In the genomic region with DNA sequence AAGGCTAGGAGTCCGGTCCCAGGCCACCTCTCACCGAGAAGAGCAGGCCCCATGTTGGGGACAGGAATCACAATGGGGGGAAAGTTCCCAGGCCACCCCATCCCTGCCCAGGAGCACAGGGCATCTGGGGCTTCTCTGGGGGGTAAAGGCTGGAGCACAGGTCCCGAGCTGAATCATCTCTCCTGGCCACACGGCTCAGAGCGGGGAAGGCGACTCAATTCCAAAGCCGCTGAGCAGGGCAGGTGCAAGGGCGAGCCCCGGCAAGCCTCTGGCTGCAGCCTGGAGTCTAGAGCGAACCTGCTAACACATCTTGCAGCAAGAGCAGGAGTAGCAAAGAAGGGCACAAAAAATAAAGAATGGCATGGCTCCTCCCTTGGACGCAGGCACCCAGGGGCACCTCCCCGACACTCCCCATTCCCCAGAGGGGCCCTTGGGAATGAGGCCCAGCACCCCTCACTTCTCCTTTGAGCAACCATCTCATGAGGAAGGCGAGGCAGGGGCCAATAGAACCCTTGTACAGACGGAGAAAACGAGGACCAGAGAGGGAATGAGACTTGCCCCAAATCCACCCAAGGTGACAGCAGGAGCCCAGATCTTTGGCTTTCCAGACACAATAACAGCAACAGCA, we compare ENCODE assay signal across 9 cellular contexts. TPM values are rescaled to one million over a fixed set of nuclear protein-coding genes. Genes with fewer than 3 reads are reported as not detected.
DNase-seq lines count a peak whose midpoint lies in the region; ATAC-seq and TF ChIP-seq lines count a peak whose summit lies in the region.
"Had no signal": no experiment of that assay in that cellular context is flagged by ENCODE, and none has a peak within 500 bp of the region (broad histone marks: within the 10 kb centered on the region; RNA-seq: fewer than 3 reads in every experiment).

No MANE protein-coding gene starts in this region.

- H2AFZ ChIP-seq in Karpas-422 (ENCODE audit: low read length): no peak overlapping the region

- no peaks in the 10 kb centered on the region for H3K27me3 ChIP-seq in CD8-positive, alpha-beta memory T cell (ENCODE audit: insufficient read depth, low read length, poor library complexity, severe bottlenecking)
- H3K27me3 ChIP-seq in foreskin keratinocyte: no peaks in the 10 kb centered on the region
- no peaks in the 10 kb centered on the region for H3K27me3 ChIP-seq in psoas muscle (ENCODE audit: insufficient read depth in 3 of 3, low read length in 2 of 3)
- H3K27me3 ChIP-seq in Karpas-422 (ENCODE audit: low read length): no peaks in the 10 kb centered on the region

- H3K27me3 Mint-ChIP-seq in CD8-positive, alpha-beta memory T cell: no peaks in the 10 kb centered on the region

- H4K20me1 ChIP-seq in Karpas-422 (ENCODE audit: insufficient read depth, low read depth, low read length): no peaks in the 10 kb centered on the region

- POLR2A ChIA-PET in CD8-positive, alpha-beta memory T cell (lab: Charles Lee): interaction anchor here (8.0 kb wide), 1 partner anchor 31 kb away, joined by 110 read pairs; the partner anchor contains the start of gene IFFO2

- H3K27ac ChIP-seq in CD8-positive, alpha-beta memory T cell (ENCODE audit: low read depth, low read length): no peak overlapping the region
- peak overlapping the region; percentile 38 for H3K27ac ChIP-seq in foreskin keratinocyte
- H3K27ac ChIP-seq in psoas muscle: peak overlapping the region; percentile 86
- H3K27ac ChIP-seq in Karpas-422 (ENCODE audit: low read length): no peak overlapping the region
- H3K27ac ChIP-seq: KMS-11 had no signal

- H3K9me3 Mint-ChIP-seq in CD8-positive, alpha-beta memory T cell: no peaks in the 10 kb centered on the region

- H3K79me2 ChIP-seq in Karpas-422 (ENCODE audit: low read length): no peaks in the 10 kb centered on the region

- H3K4me1 Mint-ChIP-seq in CD8-positive, alpha-beta memory T cell: peaks cover 48 to 65% (median 51%) of the 10 kb centered on the region in 3 donors

- no peak overlapping the region for H3K4me3 ChIP-seq in CD8-positive, alpha-beta memory T cell (ENCODE audit: low read length)
- H3K4me3 ChIP-seq in psoas muscle (peak overlapping the region; percentile 53), Karpas-422 (ENCODE audit: low read length) (no peak overlapping the region)

- no peaks in the 10 kb centered on the region for H3K9me2 ChIP-seq in Karpas-422 (replicated peaks; ENCODE audit: insufficient read depth, low read length)

- peaks cover 0 to 33% (median 4%) of the 10 kb centered on the region in 3 donors for H3K36me3 Mint-ChIP-seq in CD8-positive, alpha-beta memory T cell

- no peak overlapping the region for H3K4me2 ChIP-seq in Karpas-422 (ENCODE audit: low read depth, low read length, poor library complexity, severe bottlenecking)
- H3K4me2 ChIP-seq: KMS-11 had no signal

- H3K9ac ChIP-seq in Karpas-422 (ENCODE audit: low read length): no peak overlapping the region
- H3K9ac ChIP-seq: KMS-11 had no signal

- H3K4me1 ChIP-seq in CD8-positive, alpha-beta memory T cell (ENCODE audit: insufficient read depth, low read length): peaks cover 62% of the 10 kb centered on the region
- peaks cover 38% of the 10 kb centered on the region for H3K4me1 ChIP-seq in foreskin keratinocyte
- H3K4me1 ChIP-seq in psoas muscle: peaks cover 38% of the 10 kb centered on the region
- peaks cover 16% of the 10 kb centered on the region for H3K4me1 ChIP-seq in Karpas-422 (ENCODE audit: low read length)

- no peak for DNase-seq in CD8-positive, alpha-beta memory T cell
- peak; percentile 16 for DNase-seq in SHP77 treated with DMSO at 0.1 percent for 48 hours (lab: John Stamatoyannopoulos, UW)
- DNase-seq in foreskin keratinocyte: peak in 1 of 2 donors; percentile 69
- peak; percentile 31 to 62 for DNase-seq in psoas muscle
- no peak for DNase-seq in Karpas-422

- ATAC-seq in foreskin keratinocyte (peak; percentile 26), psoas muscle (peak; percentile 32 to 75 (median 60)), GM18511 (IDR thresholded peaks at IDR 0.05; ENCODE audit: unreplicated experiment) (no peak), GM21423 (IDR thresholded peaks at IDR 0.05; ENCODE audit: unreplicated experiment) (no peak), GM19351 (IDR thresholded peaks at IDR 0.05; ENCODE audit: unreplicated experiment) (no peak)

- 42 to 50% (median 47%) methylated on average over 15 of the region's 15 CpGs for WGBS in psoas muscle, 3 donors

- peak overlapping the region; percentile 75 to 98 (median 88) for H3K27ac Mint-ChIP-seq in CD8-positive, alpha-beta memory T cell

- TF ChIP-seq CTCF in foreskin keratinocyte (conservative IDR thresholded peaks at IDR 0.05) (no peak), psoas muscle (IDR thresholded peaks at IDR 0.05) (no peak)

- intact Hi-C loops in psoas muscle (cut with DNase I): loop anchor here in 1 of 2 donors (5.0 kb wide), 1 partner anchor 34 kb away; the partner anchor contains the start of gene IFFO2

- H3K36me3 ChIP-seq in CD8-positive, alpha-beta memory T cell (ENCODE audit: insufficient read depth, low read length): peaks cover 11% of the 10 kb centered on the region
- H3K36me3 ChIP-seq in psoas muscle (ENCODE audit: insufficient read depth in 1 of 2, low read depth in 1 of 2) (peaks cover 0 to 6% of the 10 kb centered on the region in 2 donors), Karpas-422 (ENCODE audit: insufficient read depth, low read length) (no peaks in the 10 kb centered on the region)

- H3K9me3 ChIP-seq in CD8-positive, alpha-beta memory T cell (ENCODE audit: low read length): no peaks in the 10 kb centered on the region
- H3K9me3 ChIP-seq in psoas muscle (no peaks in the 10 kb centered on the region), Karpas-422 (ENCODE audit: low read length) (no peaks in the 10 kb centered on the region)

- CTCF ChIA-PET in CD8-positive, alpha-beta memory T cell (lab: Charles Lee): interaction anchor here (1.0 to 6.5 kb wide), 6 partner anchors 10 to 52 kb away, joined by 3 to 88 read pairs (median 7); partner anchors contain the start of gene IFFO2

- peak overlapping the region in 3 of 7 donors; percentile 25 to 82 (median 53) for H3K4me3 Mint-ChIP-seq in CD8-positive, alpha-beta memory T cell

RNA-seq across cellular contexts. Expression of gene ALDH4A1, which starts 20.6 kb away (rescaled TPM):
- 1 to 10 TPM; 9.3 to 9.5 TPM for total RNA-seq in CD8-positive, alpha-beta memory T cell
- 1.4 TPM for polyA plus RNA-seq in CD8-positive, alpha-beta memory T cell
- total RNA-seq in foreskin keratinocyte: 26.7 and 33.2 TPM in 2 replicates
- 26.3 and 32.6 TPM in 2 replicates for polyA plus RNA-seq in foreskin keratinocyte
- 10 to 100 TPM; 31.9 to 81.1 (median 47.0) TPM for total RNA-seq in psoas muscle
- 10 to 100 TPM; 19.5 to 28.6 (median 22.7) TPM for polyA plus RNA-seq in psoas muscle
- total RNA-seq in Karpas-422 (2014; rRNA removed; shearing (Covaris generic); ENCODE audit: low replicate concordance): 0.58 TPM in 1 of 2 replicates, not detected in the other

RNA-seq across cellular contexts. Expression of gene IFFO2, which starts 33.5 kb away (rescaled TPM):
- total RNA-seq in CD8-positive, alpha-beta memory T cell: 10 to 100 TPM; 33.1 to 37.7 TPM
- 3.2 TPM for polyA plus RNA-seq in CD8-positive, alpha-beta memory T cell
- 47.5 and 57.3 TPM in 2 replicates for total RNA-seq in foreskin keratinocyte
- 18.3 and 23.6 TPM in 2 replicates for polyA plus RNA-seq in foreskin keratinocyte
- total RNA-seq in psoas muscle: 10 to 100 TPM in 1 of 4 donors, 1 to 10 TPM in 3; 3.7 to 14.0 (median 6.8) TPM
- polyA plus RNA-seq in psoas muscle: 1 to 10 TPM in 2 of 3 donors, under 1 TPM in 1; 0.94 to 1.9 (median 1.2) TPM
- total RNA-seq in Karpas-422 (2014; rRNA removed; shearing (Covaris generic); ENCODE audit: low replicate concordance): not detected in 2 replicates

Comparison
In these comparisons a context has a peak if more than half of its experiments do, and no peak if none do; other contexts are left out.
1. DNase-seq: peak in SHP77 treated with DMSO at 0.1 percent for 48 hours (single experiment) and psoas muscle (2 of 2); none in CD8-positive, alpha-beta memory T cell (0 of 5) and Karpas-422 (single experiment).
2. H3K27ac ChIP-seq: peak in foreskin keratinocyte (single experiment) and psoas muscle (single experiment); none in CD8-positive, alpha-beta memory T cell (single experiment) and Karpas-422 (single experiment).
3. ATAC-seq: peak in foreskin keratinocyte (single experiment) and psoas muscle (4 of 4); none in GM18511 (single experiment), GM21423 (single experiment) and GM19351 (single experiment).